Comparison of ENCODE assay signal across 28 cellular contexts in the genomic region with DNA sequence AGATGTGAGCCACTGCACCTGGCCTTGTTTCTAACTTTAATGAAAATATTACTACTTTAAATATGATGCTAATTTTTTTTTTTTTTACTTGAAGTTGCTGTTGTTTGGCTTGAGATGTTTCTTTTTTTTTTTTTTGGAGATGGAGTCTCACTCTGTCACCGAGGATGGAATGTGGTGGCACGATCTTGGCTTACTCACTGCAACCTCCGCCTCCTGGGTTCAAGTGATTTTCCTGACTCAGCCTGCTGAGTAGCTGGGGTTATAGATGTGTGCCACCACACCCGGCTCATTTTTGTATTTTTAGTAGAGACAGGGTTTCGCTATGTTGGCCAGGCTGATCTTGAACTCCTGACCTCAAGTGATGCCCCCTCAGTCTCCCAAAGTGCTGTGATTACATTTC. TPM values are rescaled to one million over a fixed set of nuclear protein-coding genes. Genes with fewer than 3 reads are reported as not detected.
DNase-seq lines count a peak whose midpoint lies in the region; ATAC-seq and TF ChIP-seq lines count a peak whose summit lies in the region.
"Had no signal": no experiment of that assay in that cellular context is flagged by ENCODE, and none has a peak within 500 bp of the region (broad histone marks: within the 10 kb centered on the region; RNA-seq: fewer than 3 reads in every experiment).

No MANE protein-coding gene starts in this region.

- no peaks in the 10 kb centered on the region for H3K9me3 ChIP-seq in CD4-positive, alpha-beta memory T cell (ENCODE audit: control insufficient read depth in 1 of 2, low read length in 2 of 2)
- H3K9me3 ChIP-seq in neutrophil (no peaks in the 10 kb centered on the region), esophagus muscularis mucosa (no peaks in the 10 kb centered on the region)
- H3K9me3 ChIP-seq: colonic mucosa, prostate gland, SK-N-SH had no signal

- H3K36me3 Mint-ChIP-seq in CD4-positive, alpha-beta memory T cell, result peaks cover 28 to 47% of the 10 kb centered on the region in 2 donors
- peaks cover 30% of the 10 kb centered on the region for H3K36me3 Mint-ChIP-seq in endothelial cell (ENCODE audit: low read depth, unreplicated experiment)

- intact Hi-C loops in CD4-positive, alpha-beta memory T cell (cut with micrococcal nuclease), result no loop called here
- intact Hi-C loops in esophagus muscularis mucosa (cut with DNase I), result no loop called here

- peaks cover 28 to 49% (median 36%) of the 10 kb centered on the region in 4 donors for H3K4me1 Mint-ChIP-seq in CD4-positive, alpha-beta memory T cell
- H3K4me1 Mint-ChIP-seq in endothelial cell (ENCODE audit: unreplicated experiment), result peaks cover 26% of the 10 kb centered on the region

- no peak for ATAC-seq in stimulated activated naive CD8-positive, alpha-beta T cell treated with anti-CD3 and anti-CD28 coated beads, Interleukin-15, Interleukin-2, amounts not matched to agents 100 U/mL and 50 U/mL, for 24 hours
- ATAC-seq in HG02588 (IDR thresholded peaks at IDR 0.05; ENCODE audit: unreplicated experiment) (no peak), GM21447 (IDR thresholded peaks at IDR 0.05; ENCODE audit: unreplicated experiment) (no peak)
- ATAC-seq: left ventricle myocardium superior; stimulated activated naive B cell treated with anti-CD40 and anti-IgM and Interleukin-4, amounts not matched to agents 10 μg/mL and 1 μg/mL and 100 μg/mL, for 72 hours had no signal

- 98% methylated on average over 5 of the region's 5 CpGs for WGBS in esophagus muscularis mucosa

- POLR2A ChIA-PET in CD4-positive, alpha-beta memory T cell (lab: Charles Lee; ENCODE audit: partially characterized antibody), result interaction anchor here (1.2 kb wide), 1 partner anchor 29 kb away, joined by 3 read pairs; a partner anchor contains a TSS

- no peak for TF ChIP-seq CTCF in endothelial cell (IDR thresholded peaks at IDR 0.05; ENCODE audit: unreplicated experiment)
- TF ChIP-seq CTCF in neutrophil (IDR thresholded peaks at IDR 0.05), result no peak
- TF ChIP-seq CTCF in esophagus muscularis mucosa (IDR thresholded peaks at IDR 0.05), result no peak

- no peaks in the 10 kb centered on the region for H3K27me3 Mint-ChIP-seq in CD4-positive, alpha-beta memory T cell
- no peaks in the 10 kb centered on the region for H3K27me3 Mint-ChIP-seq in endothelial cell (ENCODE audit: unreplicated experiment)
- H3K27me3 Mint-ChIP-seq: CD4-positive, alpha-beta T cell; stimulated activated naive B cell treated with anti-CD40 and anti-IgM and Interleukin-4, amounts not matched to agents 10 μg/mL and 1 μg/mL and 100 μg/mL, for 72 hours had no signal

- no peak for TF ChIP-seq POLR2A in esophagus muscularis mucosa (IDR thresholded peaks at IDR 0.05; ENCODE audit: low read depth)

- H3K27ac Mint-ChIP-seq in CD4-positive, alpha-beta memory T cell, result peak overlapping the region in 4 of 7 donors; percentile 57 to 65 (median 60)
- H3K27ac Mint-ChIP-seq in endothelial cell (ENCODE audit: unreplicated experiment), result no peak overlapping the region
- H3K27ac Mint-ChIP-seq: stimulated activated naive B cell treated with anti-CD40 and anti-IgM and Interleukin-4, amounts not matched to agents 10 μg/mL and 1 μg/mL and 100 μg/mL, for 72 hours had no signal

- H3K27ac ChIP-seq in CD4-positive, alpha-beta memory T cell (ENCODE audit: low read depth, low read length), result no peak overlapping the region
- H3K27ac ChIP-seq in neutrophil (peak overlapping the region; percentile 72), esophagus muscularis mucosa (replicated peaks in 1 of 4) (no peak overlapping the region)
- H3K27ac ChIP-seq: colonic mucosa, HL-60, prostate gland had no signal

- CTCF ChIA-PET in CD4-positive, alpha-beta memory T cell (lab: Charles Lee; ENCODE audit: partially characterized antibody), result interaction anchor here (0.7 to 1.6 kb wide), 2 partner anchors 10 to 49 kb away, joined by 3 to 4 read pairs; no protein-coding TSS in a partner anchor

- no peak for TF ChIP-seq EP300 in esophagus muscularis mucosa (IDR thresholded peaks at IDR 0.05)

- H3K4me3 ChIP-seq in CD4-positive, alpha-beta memory T cell (ENCODE audit: low read length in 2 of 2), result no peak overlapping the region
- H3K4me3 ChIP-seq in neutrophil (ENCODE audit: low read depth in 1 of 2, low read length in 1 of 2), result no peak overlapping the region
- no peak overlapping the region for H3K4me3 ChIP-seq in esophagus muscularis mucosa
- H3K4me3 ChIP-seq: colonic mucosa, prostate gland had no signal

- no peaks in the 10 kb centered on the region for H3K27me3 ChIP-seq in CD4-positive, alpha-beta memory T cell (ENCODE audit: insufficient read depth, low read length)
- no peaks in the 10 kb centered on the region for H3K27me3 ChIP-seq in neutrophil
- H3K27me3 ChIP-seq in esophagus muscularis mucosa, result no peaks in the 10 kb centered on the region
- H3K27me3 ChIP-seq: colonic mucosa had no signal

- no peak overlapping the region for H3K4me3 Mint-ChIP-seq in CD4-positive, alpha-beta memory T cell
- H3K4me3 Mint-ChIP-seq in endothelial cell (ENCODE audit: unreplicated experiment), result peak overlapping the region; percentile 76
- H3K4me3 Mint-ChIP-seq: CD4-positive, alpha-beta T cell; stimulated activated naive B cell treated with anti-CD40 and anti-IgM and Interleukin-4, amounts not matched to agents 10 μg/mL and 1 μg/mL and 100 μg/mL, for 72 hours had no signal

- peaks cover 14% of the 10 kb centered on the region for H3K36me3 ChIP-seq in CD4-positive, alpha-beta memory T cell (ENCODE audit: insufficient read depth, low read length)
- peaks cover 41% of the 10 kb centered on the region for H3K36me3 ChIP-seq in neutrophil
- peaks cover 17 to 63% (median 43%) of the 10 kb centered on the region in 4 donors for H3K36me3 ChIP-seq in esophagus muscularis mucosa
- H3K36me3 ChIP-seq: prostate gland had no signal

- no peak for DNase-seq in CD4-positive, alpha-beta memory T cell
- DNase-seq in LHCN-M2 (ENCODE audit: low read depth) (peak; percentile 52), endothelial cell (ENCODE audit: low spot score) (no peak), esophagus muscularis mucosa (ENCODE audit: extremely low spot score) (no peak)
- no peak for DNase-seq in stimulated activated naive CD8-positive, alpha-beta T cell treated with anti-CD3 and anti-CD28 coated beads, Interleukin-15, Interleukin-2, amounts not matched to agents 100 U/mL and 50 U/mL, for 24 hours
- DNase-seq: activated CD4-positive, alpha-beta T cell treated with anti-CD3 and anti-CD28 coated beads, Interleukin-2, amount 50 U/mL, for 48 hours; activated CD4-positive, CD25-positive, alpha-beta regulatory T cell; activated CD8-positive, alpha-beta memory T cell treated with anti-CD3 and anti-CD28 coated beads, Interleukin-2, amount 50 U/mL, for 48 hours; CD4-positive, alpha-beta T cell; colonic mucosa; foreskin melanocyte; hippocampal formation; left ventricle myocardium superior; MM.1S; NCI-H1436; NCI-H2171; NCI-H524 treated with DMSO at 0.1 percent for 48 hours; SK-N-SH; small intestine; stimulated activated naive B cell treated with anti-CD40 and anti-IgM and Interleukin-4, amounts not matched to agents 10 μg/mL and 1 μg/mL and 100 μg/mL, for 72 hours; T-helper 9 cell had no signal

- H3K9me3 Mint-ChIP-seq in CD4-positive, alpha-beta memory T cell, result no peaks in the 10 kb centered on the region
- H3K9me3 Mint-ChIP-seq in endothelial cell (ENCODE audit: unreplicated experiment), result no peaks in the 10 kb centered on the region
- H3K9me3 Mint-ChIP-seq: activated T-helper 2 cell treated with anti-CD3 and anti-CD28 coated beads, Interferon-gamma antibody, Interleukin-2, Interleukin-4, amounts not matched to agents 10 μg/mL and 5 μg/mL and 100 μg/mL, durations not matched to agents 14 hours and 24 hours and 36 hours; CD4-positive, alpha-beta T cell had no signal

- H3K4me1 ChIP-seq in CD4-positive, alpha-beta memory T cell (ENCODE audit: insufficient read depth, low read length), result peaks cover 26% of the 10 kb centered on the region
- peaks cover 58 to 60% of the 10 kb centered on the region in 2 experiments for H3K4me1 ChIP-seq in neutrophil (ENCODE audit: control insufficient read depth in 1 of 2, insufficient read depth in 1 of 2, low read depth in 1 of 2, low read length in 1 of 2)
- peaks cover 0 to 14% (median 4%) of the 10 kb centered on the region in 4 donors for H3K4me1 ChIP-seq in esophagus muscularis mucosa
- H3K4me1 ChIP-seq: colonic mucosa, prostate gland had no signal

RNA-seq across cellular contexts. Expression of a gene that starts 23.6 kb away (rescaled TPM):
- 1 to 10 TPM; 3.9 to 5.1 TPM for total RNA-seq in CD4-positive, alpha-beta memory T cell
- under 1 TPM; 0.13 to 0.31 TPM for polyA plus RNA-seq in CD4-positive, alpha-beta memory T cell
- total RNA-seq in LHCN-M2 (2014; rRNA removed), result not detected in 2 replicates
- polyA plus RNA-seq in LHCN-M2 (2012), result 0.17 TPM
- total RNA-seq in endothelial cell (ENCODE audit: unreplicated experiment), result not detected
- 1 to 10 TPM in 2 of 4 donors, under 1 TPM in 2; 0.69 to 4.5 (median 1.3) TPM for total RNA-seq in esophagus muscularis mucosa
- total RNA-seq: activated T-helper 2 cell treated with anti-CD3 and anti-CD28 coated beads, Interferon-gamma antibody, Interleukin-2, Interleukin-4, amounts not matched to agents 10 μg/mL and 5 μg/mL and 100 μg/mL, durations not matched to agents 14 hours and 24 hours and 36 hours had no signal
- polyA plus RNA-seq: neural cell, SK-N-SH had no signal

RNA-seq across cellular contexts. Expression of a gene that starts 29.4 kb away (rescaled TPM):
- total RNA-seq in CD4-positive, alpha-beta memory T cell, result 10 to 100 TPM; 71.1 to 92.8 TPM
- polyA plus RNA-seq in CD4-positive, alpha-beta memory T cell, result 100 to 1,000 TPM; 122 to 175 TPM
- total RNA-seq in LHCN-M2 (2014; rRNA removed) (190 and 216 TPM in 2 replicates), endothelial cell (ENCODE audit: unreplicated experiment) (221 TPM), esophagus muscularis mucosa (100 to 1,000 TPM in 2 of 4 donors, 10 to 100 TPM in 2; 70.2 to 122 (median 106) TPM)
- 69.7 TPM for polyA plus RNA-seq in LHCN-M2 (2012)

RNA-seq across cellular contexts. Expression of a gene that starts 35.0 kb away (rescaled TPM):
- total RNA-seq in CD4-positive, alpha-beta memory T cell, result under 1 TPM; 0.11 to 0.17 TPM
- polyA plus RNA-seq in CD4-positive, alpha-beta memory T cell, result not detected
- 0.06 TPM in 1 of 2 replicates, not detected in the other for total RNA-seq in LHCN-M2 (2014; rRNA removed)
- not detected for polyA plus RNA-seq in LHCN-M2 (2012)
- not detected for total RNA-seq in endothelial cell (ENCODE audit: unreplicated experiment)
- under 1 TPM in 2 of 4 donors, not detected in 2; 0.11 to 0.33 TPM for total RNA-seq in esophagus muscularis mucosa
- total RNA-seq: activated T-helper 2 cell treated with anti-CD3 and anti-CD28 coated beads, Interferon-gamma antibody, Interleukin-2, Interleukin-4, amounts not matched to agents 10 μg/mL and 5 μg/mL and 100 μg/mL, durations not matched to agents 14 hours and 24 hours and 36 hours; colonic mucosa; left ventricle myocardium superior had no signal
